ENCODE assay signal across 8 cellular contexts in the genomic region with DNA sequence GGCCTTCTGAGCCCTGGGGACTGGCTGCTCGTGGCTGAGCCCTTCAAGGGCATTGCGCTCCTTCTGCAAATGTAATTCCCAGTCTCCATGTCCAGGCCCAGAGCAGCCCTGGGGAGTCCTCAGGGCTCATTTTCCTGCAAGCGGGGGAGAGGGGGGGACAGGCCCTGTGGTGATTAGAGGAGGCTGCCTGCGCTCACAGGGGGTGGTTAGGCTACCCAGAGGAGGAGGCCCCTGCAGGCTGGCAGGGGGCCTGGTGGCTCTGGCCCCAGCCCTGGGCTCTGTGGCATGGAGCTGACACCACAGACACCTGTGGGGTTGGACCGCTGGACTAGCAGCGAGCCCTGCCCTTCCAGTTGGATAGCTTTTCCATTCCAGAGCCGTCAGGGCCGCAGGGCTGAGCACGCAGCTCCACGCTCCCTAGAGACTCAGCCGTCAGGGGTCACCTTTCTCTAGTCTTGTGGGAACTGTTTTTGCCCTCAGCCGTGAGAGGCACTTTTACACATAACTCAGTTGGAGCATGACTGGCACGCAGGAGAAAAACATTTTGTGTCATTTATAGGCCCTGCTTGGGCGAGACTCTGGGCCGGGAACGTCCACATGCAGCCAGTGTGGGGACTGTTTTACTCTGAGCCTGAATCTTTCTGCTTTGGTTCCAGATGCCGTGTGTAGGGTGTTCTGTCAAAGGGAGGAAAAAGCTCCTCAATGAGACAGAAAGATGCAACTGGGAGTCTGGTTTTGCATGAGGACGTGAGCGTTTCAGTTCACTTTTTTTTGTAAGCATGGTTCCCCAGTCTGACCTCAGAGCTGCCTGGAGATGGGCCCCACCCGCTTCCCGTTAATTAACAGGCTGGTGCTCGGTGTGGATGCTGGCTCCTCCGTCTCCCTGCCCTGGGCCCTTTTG. TPM values are rescaled to one million over a fixed set of nuclear protein-coding genes. Genes with fewer than 3 reads are reported as not detected.
A peak's percentile ranks its signal among the peaks of the same experiment; 100 is the strongest.
DNase-seq lines count a peak whose midpoint lies in the region; ATAC-seq and TF ChIP-seq lines count a peak whose summit lies in the region.

No MANE protein-coding gene starts in this region.

- H3K4me1 Mint-ChIP-seq in glutamatergic neuron (ENCODE audit: low read depth, unreplicated experiment) = peaks cover 52% of the 10 kb centered on the region

- TF ChIP-seq CTCF in GM10266 (IDR thresholded peaks at IDR 0.05; ENCODE audit: control insufficient read depth, insufficient read depth, low read depth, missing control alignments) = no peak
- no peak for TF ChIP-seq CTCF in glutamatergic neuron (IDR thresholded peaks at IDR 0.05; ENCODE audit: partially characterized antibody, unreplicated experiment)
- no peak for TF ChIP-seq CTCF in dorsolateral prefrontal cortex (IDR thresholded peaks at IDR 0.05 in 54 of 56, conservative IDR thresholded peaks at IDR 0.05 in 2 of 56; ENCODE audit: low read depth in 1 of 56, partially characterized antibody in 56 of 56)

- intact Hi-C loops in dorsolateral prefrontal cortex (cut with DNase I) = loop anchor here in 1 of 2 donors (5.0 kb wide), 1 partner anchor 38 kb away; no protein-coding TSS in a partner anchor

- no peaks in the 10 kb centered on the region for H3K9me3 ChIP-seq in thymus (ENCODE audit: control insufficient read depth)

- no peaks in the 10 kb centered on the region for H3K4me1 ChIP-seq in thymus (ENCODE audit: control insufficient read depth, insufficient read depth, low read length)

- WGBS in thymus = 83% methylated on average over 23 of the region's 23 CpGs

- peaks cover 8% of the 10 kb centered on the region for H3K36me3 Mint-ChIP-seq in glutamatergic neuron (ENCODE audit: unreplicated experiment)

- H3K27ac ChIP-seq in thymus (ENCODE audit: low read depth) (peak overlapping the region; percentile 27), dorsolateral prefrontal cortex (peak overlapping the region in 16 of 59 donors; percentile 6 to 64 (median 37))

- H3K27me3 ChIP-seq in thymus (ENCODE audit: control insufficient read depth, insufficient read depth) = no peaks in the 10 kb centered on the region
- no peaks in the 10 kb centered on the region for H3K27me3 ChIP-seq in H7 (ENCODE audit: control insufficient read depth, insufficient read depth, low read length)
- H3K27me3 ChIP-seq in dorsolateral prefrontal cortex = no peaks in the 10 kb centered on the region

- peaks cover 17% of the 10 kb centered on the region for H3K27me3 Mint-ChIP-seq in glutamatergic neuron (ENCODE audit: unreplicated experiment)

- peaks cover 31% of the 10 kb centered on the region for H3K36me3 ChIP-seq in thymus (ENCODE audit: control insufficient read depth, insufficient read depth)
- H3K36me3 ChIP-seq in H7 (replicated peaks; ENCODE audit: control insufficient read depth, insufficient read depth, low read length) = no peaks in the 10 kb centered on the region; the same call in none of the 2 replicates

- H3K4me3 ChIP-seq in thymus (ENCODE audit: low read length) (no peak overlapping the region), H7 (ENCODE audit: insufficient read depth, low read depth, low read length) (no peak overlapping the region), dorsolateral prefrontal cortex (no peak overlapping the region)

- peaks cover 13% of the 10 kb centered on the region for H3K9me3 Mint-ChIP-seq in glutamatergic neuron (ENCODE audit: unreplicated experiment)

- peak; percentile 83 for ATAC-seq in GM21529 (IDR thresholded peaks at IDR 0.05; ENCODE audit: unreplicated experiment)

- H3K27ac Mint-ChIP-seq in glutamatergic neuron (ENCODE audit: unreplicated experiment) = peak overlapping the region; percentile 73

- peak overlapping the region; percentile 38 for H3K4me3 Mint-ChIP-seq in glutamatergic neuron (ENCODE audit: unreplicated experiment)

- peak; percentile 96 for DNase-seq in GM10266 (ENCODE audit: extremely low spot score)
- peak; percentile 92 for DNase-seq in MV-4-11 (lab: John Stamatoyannopoulos, UW)
- DNase-seq in glutamatergic neuron = no peak
- DNase-seq in H7 = no peak
- DNase-seq in KG1 (lab: John Stamatoyannopoulos, UW) = no peak
- no peak for DNase-seq in dorsolateral prefrontal cortex

RNA-seq across cellular contexts. Expression of a gene that starts 58.1 kb away (rescaled TPM):
- total RNA-seq in glutamatergic neuron (ENCODE audit: unreplicated experiment) = 17.4 TPM
- 22.1 TPM for polyA plus RNA-seq in thymus
- total RNA-seq in H7 (2014; rRNA removed; shearing (Covaris generic)) = 28.3 and 28.6 TPM in 2 replicates
- 10 to 100 TPM in 50 of 120 experiments, 1 to 10 TPM in 70; 4.5 to 21.7 (median 9.2) TPM for total RNA-seq in dorsolateral prefrontal cortex

Comparison
In these comparisons a context has a peak if more than half of its experiments do, and no peak if none do; other contexts are left out.
1. DNase-seq: peak in GM10266 (single experiment) and MV-4-11 (single experiment); none in glutamatergic neuron (single experiment), H7 (single experiment), KG1 (single experiment) and dorsolateral prefrontal cortex (0 of 10).